In the genomic region with DNA sequence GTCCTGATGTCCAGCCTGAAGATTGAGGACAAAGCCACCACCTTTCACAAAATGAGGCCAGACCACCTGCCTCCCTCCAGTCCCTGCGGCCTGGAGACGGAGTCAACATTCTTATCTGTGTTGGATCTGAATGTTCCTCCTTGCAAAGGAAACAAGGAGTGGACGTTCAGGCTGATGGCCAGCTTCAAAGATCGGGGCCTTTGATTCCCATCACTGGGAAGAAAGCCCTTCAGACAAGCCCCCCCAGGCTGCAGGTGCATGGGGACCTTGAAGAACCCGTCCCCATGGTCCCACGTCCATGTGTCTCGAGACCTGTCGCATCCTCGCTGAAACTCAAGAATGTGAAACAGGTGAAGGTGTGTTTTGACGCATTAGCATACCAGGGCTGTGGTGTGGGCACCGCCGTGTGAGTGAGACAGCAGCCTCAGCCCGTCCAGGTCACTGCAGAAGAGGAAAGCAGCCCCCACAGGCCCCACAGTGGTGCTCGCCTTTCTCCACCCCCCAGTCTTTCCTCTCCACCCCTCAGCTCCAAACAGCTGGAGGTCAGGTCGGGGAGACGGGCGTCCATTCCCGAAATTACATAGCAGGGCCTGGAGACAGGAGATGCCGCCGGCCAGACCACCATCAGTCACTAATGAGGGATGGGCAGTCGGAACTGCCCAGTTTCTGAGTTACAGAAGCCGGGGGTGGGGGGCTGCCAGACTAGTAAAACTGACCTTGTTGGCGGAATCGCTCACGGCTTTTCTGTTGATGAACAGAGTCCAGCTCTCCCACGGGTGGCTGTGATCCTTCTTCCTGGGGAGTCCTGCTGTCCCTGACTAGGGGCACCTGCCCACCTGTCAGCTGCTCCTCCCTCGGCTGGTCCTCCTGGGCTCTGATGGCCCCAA, we compare ENCODE assay signal across 8 cellular contexts. TPM values are rescaled to one million over a fixed set of nuclear protein-coding genes. Genes with fewer than 3 reads are reported as not detected.
DNase-seq lines count a peak whose midpoint lies in the region; ATAC-seq and TF ChIP-seq lines count a peak whose summit lies in the region.

No MANE protein-coding gene starts in this region.

- H3K27me3 ChIP-seq in HUES48 (ENCODE audit: control insufficient read depth, insufficient read depth, low read length) (no peaks in the 10 kb centered on the region), muscle layer of duodenum (ENCODE audit: low read depth, low read length) (no peaks in the 10 kb centered on the region)

- no peaks in the 10 kb centered on the region for H3K9me3 ChIP-seq in HUES48 (ENCODE audit: control insufficient read depth, insufficient read depth, low read length)
- H3K9me3 ChIP-seq in muscle layer of duodenum (ENCODE audit: control insufficient read depth in 1 of 2, low read length in 2 of 2) = no peaks in the 10 kb centered on the region

- H3K4me1 ChIP-seq in HUES48 (ENCODE audit: control insufficient read depth, insufficient read depth, low read length) (peaks cover 15% of the 10 kb centered on the region), muscle layer of duodenum (ENCODE audit: control insufficient read depth in 1 of 2, insufficient read depth in 2 of 2, low read length in 2 of 2) (peaks cover 14 to 44% of the 10 kb centered on the region in 2 donors)

- H3K9ac ChIP-seq in HUES48 (ENCODE audit: low read depth, low read length) = no peak overlapping the region

- H3K9me3 Mint-ChIP-seq in chondrocyte (ENCODE audit: low read depth) = no peaks in the 10 kb centered on the region

- H3K4me3 Mint-ChIP-seq in chondrocyte (ENCODE audit: unreplicated experiment) = peak overlapping the region; percentile 82

- peaks cover 25% of the 10 kb centered on the region for H3K36me3 ChIP-seq in HUES48 (ENCODE audit: control insufficient read depth, insufficient read depth, low read length)
- H3K36me3 ChIP-seq in muscle layer of duodenum (ENCODE audit: control insufficient read depth in 1 of 2, insufficient read depth in 2 of 2, low read length in 2 of 2) = peaks cover 6 to 13% of the 10 kb centered on the region in 2 donors

- H3K27ac ChIP-seq in 22Rv1 = peak overlapping the region; percentile 91
- H3K27ac ChIP-seq in HUES48 (ENCODE audit: low read depth, low read length) = no peak overlapping the region
- no peak overlapping the region for H3K27ac ChIP-seq in muscle layer of duodenum (ENCODE audit: low read length)

- no peak for DNase-seq in chondrocyte (ENCODE audit: low spot score)
- DNase-seq in ureter (ENCODE audit: low spot score) = no peak
- DNase-seq in GOT3 (lab: John Stamatoyannopoulos, UW) = no peak
- no peak for DNase-seq in NCI-H526 treated with DMSO at 0.1 percent for 48 hours (lab: John Stamatoyannopoulos, UW)

- peak overlapping the region; percentile 75; the same call in 1 of the 2 replicates for H3K4me3 ChIP-seq in HUES48 (ENCODE audit: low read depth, low read length)
- H3K4me3 ChIP-seq in muscle layer of duodenum (ENCODE audit: low read depth in 1 of 2, low read length in 2 of 2) = peak overlapping the region; percentile 64 to 69

- ATAC-seq in GM19023 (IDR thresholded peaks at IDR 0.05; ENCODE audit: unreplicated experiment) = no peak

- TF ChIP-seq CTCF in 22Rv1 (IDR thresholded peaks at IDR 0.05) (no peak), chondrocyte (IDR thresholded peaks at IDR 0.05) (no peak)

- peaks cover 9% of the 10 kb centered on the region for H3K36me3 Mint-ChIP-seq in chondrocyte (ENCODE audit: low read depth)

- no peaks in the 10 kb centered on the region for H3K27me3 Mint-ChIP-seq in chondrocyte (ENCODE audit: low read depth)

- peaks cover 37% of the 10 kb centered on the region for H3K4me1 Mint-ChIP-seq in chondrocyte (ENCODE audit: low read depth)

- peak overlapping the region; percentile 17 for H3K27ac Mint-ChIP-seq in chondrocyte (ENCODE audit: unreplicated experiment)

RNA-seq across cellular contexts. Expression of gene CSNK1D, which starts 0.9 kb away (rescaled TPM):
- total RNA-seq in chondrocyte = 93.0 to 94.5 TPM (median 93.9 TPM) in 3 replicates
- total RNA-seq in ureter = 170 TPM

RNA-seq across cellular contexts. Expression of gene CD7, which starts 43.0 kb away (rescaled TPM):
- total RNA-seq in chondrocyte (not detected in 3 replicates), ureter (3.4 TPM)

RNA-seq across cellular contexts. Expression of gene SLC16A3, which starts 45.5 kb away (rescaled TPM):
- total RNA-seq in chondrocyte (53.3 to 206 TPM (median 189 TPM) in 3 replicates), ureter (44.2 TPM)

RNA-seq across cellular contexts. Expression of gene SECTM1, which starts 59.2 kb away (rescaled TPM):
- 1.3 to 2.5 TPM (median 2.1 TPM) in 3 replicates for total RNA-seq in chondrocyte
- total RNA-seq in ureter = 12.6 TPM
